15 cellular contexts compared by ENCODE assay signal in genomic region chr15:98760975-98761374, GRCh38.
DNase-seq lines count a peak whose midpoint lies in the region; ATAC-seq and TF ChIP-seq lines count a peak whose summit lies in the region.
"Had no signal": no experiment of that assay in that cellular context is flagged by ENCODE, and none has a peak within 500 bp of the region (broad histone marks: within the 10 kb centered on the region; RNA-seq: fewer than 3 reads in every experiment).

No MANE protein-coding gene starts in this region.

- ATAC-seq in WTC11 (peak; percentile 29; the same call in 1 of the 2 replicates), right cardiac atrium (peak; percentile 32 to 45)
- ATAC-seq in stimulated activated memory B cell treated with anti-CD40 and anti-IgM and Interleukin-4, amounts not matched to agents 10 μg/mL and 1 μg/mL and 100 μg/mL, for 72 hours = peak; percentile 12

- WGBS in right cardiac atrium = 74% methylated on average over 2 of the region's 2 CpGs

- peaks cover 21% of the 10 kb centered on the region for H3K4me1 ChIP-seq in right cardiac atrium (ENCODE audit: control insufficient read depth, insufficient read depth, low read length)

- no peak for DNase-seq in activated naive CD8-positive, alpha-beta T cell treated with anti-CD3 and anti-CD28 coated beads for 36 hours
- DNase-seq in WTC11 (ENCODE audit: low spot score) (no peak), right cardiac atrium (no peak), KG1 (lab: John Stamatoyannopoulos, UW) (no peak), DMS79 (lab: John Stamatoyannopoulos, UW) (no peak)
- DNase-seq in stimulated activated CD4-positive, alpha-beta T cell treated with anti-CD3 and anti-CD28 coated beads, Interleukin-2, amount 100 ng/mL, for 24 hours = no peak
- DNase-seq: DMS 273 treated with DMSO at 0.1 percent for 48 hours, NCI-H1694 treated with DMSO at 0.1 percent for 48 hours, NCI-H2171, PC-9, SHP77 treated with DMSO at 0.1 percent for 48 hours had no signal

- POLR2A ChIA-PET in WTC11 (lab: Charles Lee) = no interaction called here

- H3K27ac ChIP-seq in right cardiac atrium (ENCODE audit: low read length) = peak overlapping the region; percentile 10
- H3K27ac ChIP-seq: 22Rv1, BLaER1, PC-9 had no signal

- H3K4me3 Mint-ChIP-seq in activated naive CD8-positive, alpha-beta T cell = no peak overlapping the region
- no peak overlapping the region for H3K4me3 Mint-ChIP-seq in activated naive CD8-positive, alpha-beta T cell treated with anti-CD3 and anti-CD28 coated beads for 36 hours
- no peak overlapping the region for H3K4me3 Mint-ChIP-seq in WTC11
- H3K4me3 Mint-ChIP-seq in stimulated activated memory B cell treated with anti-CD40 and anti-IgM and Interleukin-4, amounts not matched to agents 10 μg/mL and 1 μg/mL and 100 μg/mL, for 72 hours = no peak overlapping the region

- H3K4me3 ChIP-seq in right cardiac atrium (ENCODE audit: low read length) = no peak overlapping the region
- H3K4me3 ChIP-seq: BLaER1, PC-9 had no signal

- H3K27me3 Mint-ChIP-seq in activated naive CD8-positive, alpha-beta T cell = no peaks in the 10 kb centered on the region
- H3K27me3 Mint-ChIP-seq in activated naive CD8-positive, alpha-beta T cell treated with anti-CD3 and anti-CD28 coated beads for 36 hours = no peaks in the 10 kb centered on the region
- no peaks in the 10 kb centered on the region for H3K27me3 Mint-ChIP-seq in WTC11 (ENCODE audit: low read depth)
- no peaks in the 10 kb centered on the region for H3K27me3 Mint-ChIP-seq in stimulated activated memory B cell treated with anti-CD40 and anti-IgM and Interleukin-4, amounts not matched to agents 10 μg/mL and 1 μg/mL and 100 μg/mL, for 72 hours

- TF ChIP-seq CTCF in WTC11 (IDR thresholded peaks at IDR 0.05) = no peak

- H3K9me3 ChIP-seq in right cardiac atrium (ENCODE audit: control insufficient read depth, low read length) = no peaks in the 10 kb centered on the region
- H3K9me3 ChIP-seq: BLaER1 had no signal

- no peaks in the 10 kb centered on the region for H3K36me3 Mint-ChIP-seq in activated naive CD8-positive, alpha-beta T cell
- H3K36me3 Mint-ChIP-seq in activated naive CD8-positive, alpha-beta T cell treated with anti-CD3 and anti-CD28 coated beads for 36 hours = no peaks in the 10 kb centered on the region
- peaks cover 6% of the 10 kb centered on the region for H3K36me3 Mint-ChIP-seq in WTC11
- no peaks in the 10 kb centered on the region for H3K36me3 Mint-ChIP-seq in stimulated activated memory B cell treated with anti-CD40 and anti-IgM and Interleukin-4, amounts not matched to agents 10 μg/mL and 1 μg/mL and 100 μg/mL, for 72 hours

- H3K27ac Mint-ChIP-seq in activated naive CD8-positive, alpha-beta T cell = peak overlapping the region; percentile 61
- H3K27ac Mint-ChIP-seq in activated naive CD8-positive, alpha-beta T cell treated with anti-CD3 and anti-CD28 coated beads for 36 hours = no peak overlapping the region
- H3K27ac Mint-ChIP-seq in WTC11 = peak overlapping the region; percentile 71; the same call in 1 of the 2 replicates
- no peak overlapping the region for H3K27ac Mint-ChIP-seq in stimulated activated memory B cell treated with anti-CD40 and anti-IgM and Interleukin-4, amounts not matched to agents 10 μg/mL and 1 μg/mL and 100 μg/mL, for 72 hours

- intact Hi-C loops in right cardiac atrium (cut with DNase I) = no loop called here

- no peaks in the 10 kb centered on the region for H3K27me3 ChIP-seq in right cardiac atrium (ENCODE audit: control insufficient read depth, insufficient read depth)
- H3K27me3 ChIP-seq: BLaER1 had no signal

- peaks cover 46% of the 10 kb centered on the region for H3K4me1 Mint-ChIP-seq in activated naive CD8-positive, alpha-beta T cell (ENCODE audit: low read depth)
- peaks cover 22% of the 10 kb centered on the region for H3K4me1 Mint-ChIP-seq in activated naive CD8-positive, alpha-beta T cell treated with anti-CD3 and anti-CD28 coated beads for 36 hours
- peaks cover 64% of the 10 kb centered on the region for H3K4me1 Mint-ChIP-seq in WTC11
- H3K4me1 Mint-ChIP-seq in stimulated activated memory B cell treated with anti-CD40 and anti-IgM and Interleukin-4, amounts not matched to agents 10 μg/mL and 1 μg/mL and 100 μg/mL, for 72 hours = peaks cover 7% of the 10 kb centered on the region

- no peaks in the 10 kb centered on the region for H3K9me3 Mint-ChIP-seq in activated naive CD8-positive, alpha-beta T cell (ENCODE audit: low read depth)
- no peaks in the 10 kb centered on the region for H3K9me3 Mint-ChIP-seq in activated naive CD8-positive, alpha-beta T cell treated with anti-CD3 and anti-CD28 coated beads for 36 hours
- peaks cover 5% of the 10 kb centered on the region; the same call in 1 of the 2 replicates for H3K9me3 Mint-ChIP-seq in WTC11
- no peaks in the 10 kb centered on the region for H3K9me3 Mint-ChIP-seq in stimulated activated memory B cell treated with anti-CD40 and anti-IgM and Interleukin-4, amounts not matched to agents 10 μg/mL and 1 μg/mL and 100 μg/mL, for 72 hours

- CTCF ChIA-PET in WTC11 (lab: Charles Lee) = interaction anchor here (1.1 kb wide), 1 partner anchor 89 kb away, joined by 4 read pairs; no protein-coding TSS in a partner anchor

TF ChIP-seq in WTC11, 78 proteins besides CTCF, POLR2A, EP300 and RAD21:
- TF ChIP-seq JUN (CRISPR knock-in tag; IDR thresholded peaks at IDR 0.05) (no peak), GRHL2 (CRISPR knock-in tag; IDR thresholded peaks at IDR 0.05; ENCODE audit: insufficient replicate concordance, severe bottlenecking) (no peak), TEAD4 (CRISPR knock-in tag; IDR thresholded peaks at IDR 0.05) (no peak), ZNF263 (CRISPR knock-in tag; IDR thresholded peaks at IDR 0.05; ENCODE audit: low read depth) (no peak), NR1H2 (CRISPR knock-in tag; IDR thresholded peaks at IDR 0.05) (no peak), ZNF121 (CRISPR knock-in tag; IDR thresholded peaks at IDR 0.05) (no peak)
- TF ChIP-seq, protein P1, sequence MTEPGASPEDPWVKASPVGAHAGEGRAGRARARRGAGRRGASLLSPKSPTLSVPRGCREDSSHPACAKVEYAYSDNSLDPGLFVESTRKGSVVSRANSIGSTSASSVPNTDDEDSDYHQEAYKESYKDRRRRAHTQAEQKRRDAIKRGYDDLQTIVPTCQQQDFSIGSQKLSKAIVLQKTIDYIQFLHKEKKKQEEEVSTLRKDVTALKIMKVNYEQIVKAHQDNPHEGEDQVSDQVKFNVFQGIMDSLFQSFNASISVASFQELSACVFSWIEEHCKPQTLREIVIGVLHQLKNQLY (CRISPR knock-in tag; IDR thresholded peaks at IDR 0.05) = no peak
- TF ChIP-seq, protein P2, sequence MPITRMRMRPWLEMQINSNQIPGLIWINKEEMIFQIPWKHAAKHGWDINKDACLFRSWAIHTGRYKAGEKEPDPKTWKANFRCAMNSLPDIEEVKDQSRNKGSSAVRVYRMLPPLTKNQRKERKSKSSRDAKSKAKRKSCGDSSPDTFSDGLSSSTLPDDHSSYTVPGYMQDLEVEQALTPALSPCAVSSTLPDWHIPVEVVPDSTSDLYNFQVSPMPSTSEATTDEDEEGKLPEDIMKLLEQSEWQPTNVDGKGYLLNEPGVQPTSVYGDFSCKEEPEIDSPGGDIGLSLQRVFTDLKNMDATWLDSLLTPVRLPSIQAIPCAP (CRISPR knock-in tag; IDR thresholded peaks at IDR 0.05) = no peak
- TF ChIP-seq, protein P3, sequence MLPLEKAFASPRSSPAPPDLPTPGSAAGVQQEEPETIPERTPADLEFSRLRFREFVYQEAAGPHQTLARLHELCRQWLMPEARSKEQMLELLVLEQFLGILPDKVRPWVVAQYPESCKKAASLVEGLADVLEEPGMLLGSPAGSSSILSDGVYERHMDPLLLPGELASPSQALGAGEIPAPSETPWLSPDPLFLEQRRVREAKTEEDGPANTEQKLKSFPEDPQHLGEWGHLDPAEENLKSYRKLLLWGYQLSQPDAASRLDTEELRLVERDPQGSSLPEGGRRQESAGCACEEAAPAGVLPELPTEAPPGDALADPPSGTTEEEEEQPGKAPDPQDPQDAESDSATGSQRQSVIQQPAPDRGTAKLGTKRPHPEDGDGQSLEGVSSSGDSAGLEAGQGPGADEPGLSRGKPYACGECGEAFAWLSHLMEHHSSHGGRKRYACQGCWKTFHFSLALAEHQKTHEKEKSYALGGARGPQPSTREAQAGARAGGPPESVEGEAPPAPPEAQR (CRISPR knock-in tag; IDR thresholded peaks at IDR 0.05) = no peak
TF ChIP-seq in WTC11: peak in this region for 0.

Comparison
In these comparisons a context has a peak if more than half of its experiments do, and no peak if none do; other contexts are left out.
1. H3K27ac Mint-ChIP-seq: peak in activated naive CD8-positive, alpha-beta T cell (single experiment) and WTC11 (single experiment); none in activated naive CD8-positive, alpha-beta T cell treated with anti-CD3 and anti-CD28 coated beads for 36 hours (single experiment) and stimulated activated memory B cell treated with anti-CD40 and anti-IgM and Interleukin-4, amounts not matched to agents 10 μg/mL and 1 μg/mL and 100 μg/mL, for 72 hours (single experiment).
2. Peak in every context shown above with its lines, with median percentiles within 50 percentile points of each other: ATAC-seq.